In the genomic region with DNA sequence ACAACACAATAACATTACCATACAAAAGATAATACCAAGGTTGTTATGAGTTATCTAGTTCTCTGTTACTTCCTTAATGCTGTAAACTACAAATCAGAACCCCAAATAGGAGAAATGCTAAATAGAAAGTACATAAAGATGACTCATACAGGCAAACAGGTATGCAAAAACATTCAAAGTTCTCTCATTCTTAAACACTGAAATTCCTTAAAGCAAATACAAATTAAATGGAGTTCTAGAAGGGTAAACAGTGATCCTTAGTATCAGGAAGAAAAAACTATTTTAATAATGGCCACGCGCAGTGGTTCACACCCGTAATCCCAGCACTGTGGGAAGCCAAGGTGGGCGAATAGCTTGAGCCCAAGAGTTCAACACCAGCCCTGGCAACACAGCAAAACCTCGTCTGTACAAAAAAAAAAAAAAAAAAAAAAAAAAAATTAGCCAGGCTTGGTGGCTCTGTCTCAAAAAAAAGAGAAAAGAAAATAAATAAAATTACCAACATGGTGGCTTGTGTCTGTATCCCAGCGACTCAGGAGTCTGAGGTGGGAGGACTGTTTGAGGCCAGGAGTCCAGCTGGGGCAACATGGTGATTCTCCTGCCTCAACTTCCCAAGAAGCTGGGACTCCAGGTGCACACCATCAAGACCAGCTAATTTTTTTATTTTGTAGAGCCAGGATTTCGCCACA, we compare ENCODE assay signal across 25 cellular contexts. TPM values are rescaled to one million over a fixed set of nuclear protein-coding genes. Genes with fewer than 3 reads are reported as not detected.
A peak's percentile ranks its signal among the peaks of the same experiment; 100 is the strongest.
DNase-seq lines count a peak whose midpoint lies in the region; ATAC-seq and TF ChIP-seq lines count a peak whose summit lies in the region.
"Had no signal": no experiment of that assay in that cellular context is flagged by ENCODE, and none has a peak within 500 bp of the region (broad histone marks: within the 10 kb centered on the region; RNA-seq: fewer than 3 reads in every experiment).

No MANE protein-coding gene starts in this region.

- no peak overlapping the region for H3K4me3 Mint-ChIP-seq in activated T-cell treated with anti-CD3 and anti-CD28 coated beads, Interleukin-2, amount 50 U/mL, for 72 hours
- no peak overlapping the region for H3K4me3 Mint-ChIP-seq in WTC11
- H3K4me3 Mint-ChIP-seq: activated CD4-positive, alpha-beta T cell treated with anti-CD3 and anti-CD28 coated beads, Interleukin-2, amount 10 ng/mL, durations not matched to agents 24 days and 14 days; activated T-helper 1 cell treated with anti-CD3 and anti-CD28 coated beads, Interleukin-12 subunit alpha, Interleukin-12 subunit beta, Interleukin-2, Interleukin-4 antibody, amounts not matched to agents 30 ng/mL and 10 ng/mL and 1 ng/mL, durations not matched to agents 14 hours and 24 hours and 36 hours; B cell; T-cell had no signal

- H3K9me3 ChIP-seq in aorta (ENCODE audit: control insufficient read depth, low read length): no peaks in the 10 kb centered on the region
- H3K9me3 ChIP-seq: Caco-2, gastroesophageal sphincter, spleen had no signal

- H3K36me3 Mint-ChIP-seq in activated T-cell treated with anti-CD3 and anti-CD28 coated beads, Interleukin-2, amount 50 U/mL, for 72 hours (ENCODE audit: insufficient read depth in 2 of 2): no peaks in the 10 kb centered on the region
- no peaks in the 10 kb centered on the region for H3K36me3 Mint-ChIP-seq in WTC11
- H3K36me3 Mint-ChIP-seq: activated naive CD4-positive, alpha-beta T cell treated with anti-CD3 and anti-CD28 coated beads, Interleukin-2, amount 50 U/mL, for 72 hours; T-cell had no signal

- no peak for DNase-seq in activated T-cell treated with anti-CD3 and anti-CD28 coated beads, Interleukin-2, amount 50 U/mL, for 72 hours
- DNase-seq in activated T-cell treated with anti-CD3 and anti-CD28 coated beads for 4 hours: no peak
- no peak for DNase-seq in WTC11 (ENCODE audit: low spot score)
- DNase-seq in kidney tubule cell (ENCODE audit: low spot score): peak; percentile 42
- DNase-seq in activated CD4-positive, CD25-positive, alpha-beta regulatory T cell treated with anti-CD3 and anti-CD28 coated beads, Interleukin-2, amount 50 U/mL, for 72 hours: no peak
- DNase-seq in aorta: no peak
- DNase-seq: 8988T; activated CD4-positive, alpha-beta T cell treated with anti-CD3 and anti-CD28 coated beads, Interleukin-2, amount 10 ng/mL, durations not matched to agents 24 days and 14 days; Caco-2; GOT3; islet precursor cell; KBM-7; NCI-H1930; NCI-H2227 treated with DMSO at 0.1 percent for 48 hours; spleen; stimulated activated CD4-positive, alpha-beta T cell treated with anti-CD3 and anti-CD28 coated beads, Interleukin-4, amount 100 ng/mL, for 1 hour; stimulated activated naive CD4-positive, alpha-beta T cell; T-cell had no signal

- POLR2A ChIA-PET in WTC11 (lab: Charles Lee): interaction anchor here (0.6 kb wide), 1 partner anchor 18 kb away, joined by 3 read pairs; no protein-coding TSS in a partner anchor

- H3K36me3 ChIP-seq in aorta (ENCODE audit: control insufficient read depth in 1 of 2, insufficient read depth in 2 of 2, low read length in 1 of 2): no peaks in the 10 kb centered on the region
- H3K36me3 ChIP-seq: gastroesophageal sphincter had no signal

- H3K27me3 Mint-ChIP-seq in activated T-cell treated with anti-CD3 and anti-CD28 coated beads, Interleukin-2, amount 50 U/mL, for 72 hours (ENCODE audit: low read depth): no peaks in the 10 kb centered on the region
- no peaks in the 10 kb centered on the region for H3K27me3 Mint-ChIP-seq in WTC11 (ENCODE audit: low read depth)
- H3K27me3 Mint-ChIP-seq: activated CD4-positive, alpha-beta T cell treated with anti-CD3 and anti-CD28 coated beads, Interleukin-2, amount 10 ng/mL, durations not matched to agents 24 days and 14 days; B cell; T-cell had no signal

- H3K27ac Mint-ChIP-seq in activated T-cell treated with anti-CD3 and anti-CD28 coated beads, Interleukin-2, amount 50 U/mL, for 72 hours: peak overlapping the region; percentile 38
- 0 out of 2 replicates have a peak overlapping the region, but pooled peaks have one; percentile 44 for H3K27ac Mint-ChIP-seq in WTC11
- H3K27ac Mint-ChIP-seq: activated CD4-positive, alpha-beta T cell treated with anti-CD3 and anti-CD28 coated beads, Interleukin-2, amount 10 ng/mL, durations not matched to agents 24 days and 14 days; activated naive CD4-positive, alpha-beta T cell treated with anti-CD3 and anti-CD28 coated beads, Interleukin-2, amount 50 U/mL, for 72 hours; activated T-helper 1 cell treated with anti-CD3 and anti-CD28 coated beads, Interleukin-12 subunit alpha, Interleukin-12 subunit beta, Interleukin-2, Interleukin-4 antibody, amounts not matched to agents 30 ng/mL and 10 ng/mL and 1 ng/mL, durations not matched to agents 14 hours and 24 hours and 36 hours; B cell; T-cell had no signal

- no peak overlapping the region for H3K27ac ChIP-seq in aorta (ENCODE audit: low read depth in 1 of 2, low read length in 2 of 2)
- H3K27ac ChIP-seq: gastroesophageal sphincter had no signal

- intact Hi-C loops in aorta (cut with DNase I): no loop called here

- WGBS in aorta, 2 donors: 78 to 79% methylated on average over 7 of the region's 7 CpGs

- peaks cover 20% of the 10 kb centered on the region for H3K4me1 Mint-ChIP-seq in activated T-cell treated with anti-CD3 and anti-CD28 coated beads, Interleukin-2, amount 50 U/mL, for 72 hours (ENCODE audit: low read depth)
- H3K4me1 Mint-ChIP-seq in WTC11: peaks cover 6% of the 10 kb centered on the region

- H3K9me3 Mint-ChIP-seq in activated T-cell treated with anti-CD3 and anti-CD28 coated beads, Interleukin-2, amount 50 U/mL, for 72 hours: no peaks in the 10 kb centered on the region
- H3K9me3 Mint-ChIP-seq in WTC11: peaks cover 4% of the 10 kb centered on the region
- H3K9me3 Mint-ChIP-seq: activated CD4-positive, alpha-beta T cell treated with anti-CD3 and anti-CD28 coated beads, Interleukin-2, amount 10 ng/mL, durations not matched to agents 24 days and 14 days; activated naive CD4-positive, alpha-beta T cell treated with anti-CD3 and anti-CD28 coated beads, Interleukin-2, amount 50 U/mL, for 72 hours; activated T-helper 1 cell treated with anti-CD3 and anti-CD28 coated beads, Interleukin-12 subunit alpha, Interleukin-12 subunit beta, Interleukin-2, Interleukin-4 antibody, amounts not matched to agents 30 ng/mL and 10 ng/mL and 1 ng/mL, durations not matched to agents 14 hours and 24 hours and 36 hours; T-cell had no signal

- H3K4me1 ChIP-seq in aorta (ENCODE audit: control insufficient read depth in 1 of 2, insufficient read depth in 2 of 2, low read length in 2 of 2): peaks cover 3% of the 10 kb centered on the region in 2 donors

- H3K4me3 ChIP-seq in aorta (ENCODE audit: low read length in 2 of 2): no peak overlapping the region
- H3K4me3 ChIP-seq: gastroesophageal sphincter, lung, spleen had no signal

- TF ChIP-seq CTCF in WTC11 (IDR thresholded peaks at IDR 0.05): no peak

- ATAC-seq in activated T-cell treated with anti-CD3 and anti-CD28 coated beads, Interleukin-2, amount 50 U/mL, for 72 hours (replicated peaks in 1 of 2): no peak
- ATAC-seq in WTC11: no peak
- no peak for ATAC-seq in GM21737 (IDR thresholded peaks at IDR 0.05; ENCODE audit: unreplicated experiment)
- ATAC-seq in SK-N-SH treated with all-trans-retinoic acid at 6 μM for 48 hours: no peak
- no peak for ATAC-seq in aorta (ENCODE audit: low FRiP score)
- ATAC-seq: activated naive CD4-positive, alpha-beta T cell treated with anti-CD3 and anti-CD28 coated beads, Interleukin-2, amount 50 U/mL, for 72 hours; gastroesophageal sphincter; T-cell had no signal

- H3K27me3 ChIP-seq in aorta (ENCODE audit: control insufficient read depth in 1 of 2, insufficient read depth in 2 of 2, low read length in 1 of 2): no peaks in the 10 kb centered on the region
- H3K27me3 ChIP-seq: gastroesophageal sphincter, spleen had no signal

- CTCF ChIA-PET in WTC11 (lab: Charles Lee): no interaction called here

TF ChIP-seq in WTC11, 78 proteins besides CTCF, POLR2A, EP300 and RAD21 (continues in another document):
- no peak for TF ChIP-seq NR2C2 (CRISPR knock-in tag; IDR thresholded peaks at IDR 0.05)
- TF ChIP-seq, protein P1, sequence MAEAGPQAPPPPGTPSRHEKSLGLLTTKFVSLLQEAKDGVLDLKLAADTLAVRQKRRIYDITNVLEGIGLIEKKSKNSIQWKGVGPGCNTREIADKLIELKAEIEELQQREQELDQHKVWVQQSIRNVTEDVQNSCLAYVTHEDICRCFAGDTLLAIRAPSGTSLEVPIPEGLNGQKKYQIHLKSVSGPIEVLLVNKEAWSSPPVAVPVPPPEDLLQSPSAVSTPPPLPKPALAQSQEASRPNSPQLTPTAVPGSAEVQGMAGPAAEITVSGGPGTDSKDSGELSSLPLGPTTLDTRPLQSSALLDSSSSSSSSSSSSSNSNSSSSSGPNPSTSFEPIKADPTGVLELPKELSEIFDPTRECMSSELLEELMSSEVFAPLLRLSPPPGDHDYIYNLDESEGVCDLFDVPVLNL (CRISPR knock-in tag; IDR thresholded peaks at IDR 0.05; ENCODE audit: borderline replicate concordance, low read depth): no peak

TF ChIP-seq in SK-N-SH treated with all-trans-retinoic acid at 6 μM for 48 hours, 23 proteins besides CTCF, POLR2A, EP300 and RAD21:
- TF ChIP-seq ZNF565 (CRISPR knock-in tag; conservative IDR thresholded peaks at IDR 0.05; ENCODE audit: low read depth): no peak
- no peak for TF ChIP-seq TOX (CRISPR knock-in tag; IDR thresholded peaks at IDR 0.05; ENCODE audit: borderline replicate concordance)
- TF ChIP-seq ARNTL (CRISPR knock-in tag; IDR thresholded peaks at IDR 0.05; ENCODE audit: borderline replicate concordance, low read depth): no peak
- no peak for TF ChIP-seq OSR1 (CRISPR knock-in tag; IDR thresholded peaks at IDR 0.05)
- no peak for TF ChIP-seq GLIS3 (CRISPR knock-in tag; IDR thresholded peaks at IDR 0.05)
TF ChIP-seq in SK-N-SH treated with all-trans-retinoic acid at 6 μM for 48 hours: peak in this region for 0.

RNA-seq across cellular contexts. Expression of gene FBXO42, which starts 17.5 kb away (rescaled TPM):
- total RNA-seq in activated T-cell treated with anti-CD3 and anti-CD28 coated beads, Interleukin-2, amount 50 U/mL, for 72 hours: 10 to 100 TPM; 18.2 to 23.7 TPM
- total RNA-seq in WTC11 (2021) (16.6 to 18.0 TPM (median 17.5 TPM) in 3 replicates), aorta (10 to 100 TPM; 32.5 to 33.3 TPM)
- 10 to 100 TPM in 1 of 2 donors, 1 to 10 TPM in 1; 9.4 to 33.2 TPM for polyA plus RNA-seq in aorta

RNA-seq across cellular contexts. Expression of gene SZRD1, which starts 32.2 kb away (rescaled TPM):
- 100 to 1,000 TPM; 145 to 151 TPM for total RNA-seq in activated T-cell treated with anti-CD3 and anti-CD28 coated beads, Interleukin-2, amount 50 U/mL, for 72 hours
- total RNA-seq in WTC11 (2021) (94.9 to 113 TPM (median 104 TPM) in 3 replicates), aorta (100 to 1,000 TPM; 128 to 172 TPM)
- polyA plus RNA-seq in aorta: 100 to 1,000 TPM in 1 of 2 donors, 10 to 100 TPM in 1; 87.9 to 109 TPM
